In the genomic region with DNA sequence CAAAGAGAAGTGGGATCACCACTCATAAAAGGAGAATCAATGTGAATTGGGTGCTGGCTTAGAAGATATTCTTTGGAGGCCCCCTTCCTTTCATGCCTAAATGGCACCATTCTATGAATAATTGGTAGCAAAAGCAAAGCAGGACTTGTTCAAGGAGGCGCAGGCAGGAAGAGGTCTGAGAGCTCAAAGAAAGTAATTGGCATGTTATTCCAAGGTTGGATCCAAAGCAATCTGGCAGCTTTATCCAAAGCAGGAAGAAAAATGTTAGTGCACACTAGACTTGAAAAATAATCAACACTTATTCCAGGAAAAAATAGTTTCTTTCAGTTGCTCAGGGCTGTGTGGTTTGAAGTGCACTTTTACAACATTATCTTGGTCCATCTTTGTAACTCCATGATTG, we compare ENCODE assay signal across 25 cellular contexts.
A peak's percentile ranks its signal among the peaks of the same experiment; 100 is the strongest.
DNase-seq lines count a peak whose midpoint lies in the region; ATAC-seq and TF ChIP-seq lines count a peak whose summit lies in the region.
"Had no signal": no experiment of that assay in that cellular context is flagged by ENCODE, and none has a peak within 500 bp of the region (broad histone marks: within the 10 kb centered on the region; RNA-seq: fewer than 3 reads in every experiment).

No MANE protein-coding gene starts in this region.

- peak overlapping the region in 1 of 2 donors; percentile 67 for H3K27ac ChIP-seq in aorta (ENCODE audit: low read depth in 1 of 2, low read length in 2 of 2)
- H3K27ac ChIP-seq: HL-60, KMS-11, PC-9, SJCRH30 had no signal

- intact Hi-C loops in aorta (cut with DNase I), result loop anchor here in 1 of 2 donors (10.0 kb wide), 1 partner anchor 58 kb away; no protein-coding TSS in a partner anchor

- H3K4me1 Mint-ChIP-seq in chondrocyte (ENCODE audit: low read depth) (peaks cover 39% of the 10 kb centered on the region), neural crest cell (peaks cover 46% of the 10 kb centered on the region)
- H3K4me1 Mint-ChIP-seq: CD4-positive, alpha-beta memory T cell; IgD-negative memory B cell had no signal

- no peaks in the 10 kb centered on the region for H3K9me3 Mint-ChIP-seq in chondrocyte (ENCODE audit: low read depth)
- peaks cover 12% of the 10 kb centered on the region for H3K9me3 Mint-ChIP-seq in neural crest cell
- H3K9me3 Mint-ChIP-seq: GM23338, HFFc6, IgD-negative memory B cell had no signal

- DNase-seq in NCI-H446 treated with DMSO at 0.1 percent for 48 hours (lab: John Stamatoyannopoulos, UW) (peak; percentile 36), chondrocyte (ENCODE audit: low spot score) (no peak), neural crest cell (ENCODE audit: low read depth, low spot score) (no peak), aorta (no peak), NCI-H82 treated with DMSO at 0.1 percent for 48 hours (lab: John Stamatoyannopoulos, UW; ENCODE audit: unreplicated experiment) (no peak)
- DNase-seq: AML-193; C1 segment of cervical spinal cord; CD4-positive, alpha-beta memory T cell; COR-L47; DMS53; HFFc6; MM.1S; NCI-H1436; NCI-H187 treated with DMSO at 0.1 percent for 48 hours; NCI-H526; PC-9; SJCRH30 had no signal

- no peak overlapping the region for H3K4me3 ChIP-seq in aorta (ENCODE audit: low read length in 2 of 2)
- H3K4me3 ChIP-seq: GM23338, HAP-1, PC-9, SJCRH30 had no signal

- no peaks in the 10 kb centered on the region for H3K36me3 ChIP-seq in aorta (ENCODE audit: control insufficient read depth in 1 of 2, insufficient read depth in 2 of 2, low read length in 1 of 2)
- H3K36me3 ChIP-seq: HAP-1, SJCRH30 had no signal

- H3K36me3 Mint-ChIP-seq in chondrocyte (ENCODE audit: low read depth), result no peaks in the 10 kb centered on the region
- H3K36me3 Mint-ChIP-seq in neural crest cell (ENCODE audit: low read depth), result peaks cover 4% of the 10 kb centered on the region
- H3K36me3 Mint-ChIP-seq: CD4-positive, alpha-beta memory T cell; IgD-negative memory B cell had no signal

- H3K4me3 Mint-ChIP-seq in chondrocyte (ENCODE audit: unreplicated experiment) (no peak overlapping the region), neural crest cell (peak overlapping the region; percentile 28)
- H3K4me3 Mint-ChIP-seq: CD4-positive, alpha-beta memory T cell; GM23338; HFFc6; IgD-negative memory B cell had no signal

- no peaks in the 10 kb centered on the region for H3K9me3 ChIP-seq in aorta (ENCODE audit: control insufficient read depth, low read length)
- H3K9me3 ChIP-seq: HAP-1, SJCRH30 had no signal

- ATAC-seq in aorta (ENCODE audit: low FRiP score) (peak; percentile 32), HG03571 (IDR thresholded peaks at IDR 0.05; ENCODE audit: unreplicated experiment) (no peak), HG02981 (IDR thresholded peaks at IDR 0.05; ENCODE audit: unreplicated experiment) (no peak)
- ATAC-seq: GM23338, Right ventricle myocardium inferior had no signal

- TF ChIP-seq CTCF in chondrocyte (IDR thresholded peaks at IDR 0.05) (no peak), neural crest cell (conservative IDR thresholded peaks at IDR 0.05) (no peak)

- peak overlapping the region; percentile 22 for H3K27ac Mint-ChIP-seq in chondrocyte (ENCODE audit: unreplicated experiment)
- no peak overlapping the region for H3K27ac Mint-ChIP-seq in neural crest cell (ENCODE audit: unreplicated experiment)
- H3K27ac Mint-ChIP-seq: GM23338, HFFc6, IgD-negative memory B cell had no signal

- H3K4me1 ChIP-seq in aorta (ENCODE audit: control insufficient read depth in 1 of 2, insufficient read depth in 2 of 2, low read length in 2 of 2), result peaks cover 4 to 14% of the 10 kb centered on the region in 2 donors
- H3K4me1 ChIP-seq: SJCRH30 had no signal

- no peaks in the 10 kb centered on the region for H3K27me3 ChIP-seq in aorta (ENCODE audit: control insufficient read depth in 1 of 2, insufficient read depth in 2 of 2, low read length in 1 of 2)
- H3K27me3 ChIP-seq: SJCRH30 had no signal

- 0 to 19% methylated on average over 1 of the region's 1 CpG for WGBS in aorta, 2 donors

- no peaks in the 10 kb centered on the region for H3K27me3 Mint-ChIP-seq in chondrocyte (ENCODE audit: low read depth)
- H3K27me3 Mint-ChIP-seq in neural crest cell (ENCODE audit: low read depth), result no peaks in the 10 kb centered on the region
- H3K27me3 Mint-ChIP-seq: IgD-negative memory B cell had no signal
